15 cellular contexts compared by ENCODE assay signal in the genomic region with DNA sequence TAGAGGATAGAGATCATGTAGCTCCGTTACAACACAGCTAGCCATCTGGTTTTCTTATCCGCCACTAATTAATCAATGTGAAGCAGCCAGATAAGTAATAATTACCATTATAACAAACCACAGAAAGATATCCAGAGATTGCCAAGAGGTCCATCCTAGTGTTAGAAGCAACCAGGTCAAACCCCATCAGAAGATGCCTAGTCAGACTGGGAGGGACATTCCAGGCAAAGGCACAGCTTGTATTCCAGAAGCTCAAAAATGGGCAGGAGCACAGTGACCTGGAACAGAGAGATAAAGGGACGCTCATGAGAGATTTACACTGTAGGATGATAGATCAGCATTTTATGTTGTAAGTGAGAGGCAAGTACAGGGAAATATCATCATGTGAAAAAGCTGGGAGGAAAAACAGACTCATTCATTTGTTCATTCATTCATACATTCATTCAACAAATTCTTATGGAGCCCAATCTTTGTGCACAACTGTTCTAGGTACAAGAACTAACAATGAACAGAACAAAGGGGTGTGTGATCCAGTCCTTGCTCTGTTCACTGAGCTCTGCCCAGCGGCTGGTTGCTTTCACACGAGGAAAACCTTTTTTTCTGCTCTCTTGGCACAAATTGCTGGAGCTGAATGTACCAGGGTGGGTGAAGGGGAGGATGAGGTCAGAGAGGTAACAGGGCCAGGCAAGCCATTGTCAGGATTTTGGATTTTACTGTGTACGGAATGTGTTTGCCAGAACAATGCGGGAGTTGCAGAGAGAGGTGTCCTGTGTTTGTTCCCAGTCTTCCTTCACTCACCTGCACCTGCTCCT.
DNase-seq lines count a peak whose midpoint lies in the region; ATAC-seq and TF ChIP-seq lines count a peak whose summit lies in the region.
"Had no signal": no experiment of that assay in that cellular context is flagged by ENCODE, and none has a peak within 500 bp of the region (broad histone marks: within the 10 kb centered on the region; RNA-seq: fewer than 3 reads in every experiment).

No MANE protein-coding gene starts in this region.

- ATAC-seq in thoracic aorta (ENCODE audit: insufficient number of reproducible peaks, low FRiP score, low read depth) = peak; percentile 30
- ATAC-seq: T-helper 17 cell had no signal

- peak overlapping the region; percentile 54 for H2BK120ac ChIP-seq in mesenchymal stem cell (ENCODE audit: low read depth, low read length)

- peak overlapping the region; percentile 34 to 83 for H3K27ac ChIP-seq in esophagus (ENCODE audit: low read depth in 2 of 2, low read length in 1 of 2)
- no peak overlapping the region for H3K27ac ChIP-seq in mesenchymal stem cell (ENCODE audit: low read length, poor library complexity, severe bottlenecking)
- peak overlapping the region; percentile 62 to 76 for H3K27ac ChIP-seq in thoracic aorta
- H3K27ac ChIP-seq: neural progenitor cell had no signal

- H3K18ac ChIP-seq in mesenchymal stem cell (ENCODE audit: low read depth in 1 of 2, low read length in 2 of 2) = peak overlapping the region; percentile 7 to 40

- no peak overlapping the region for H2BK15ac ChIP-seq in mesenchymal stem cell (ENCODE audit: low read depth, poor library complexity, severe bottlenecking)

- H3K9ac ChIP-seq in mesenchymal stem cell (ENCODE audit: low read length) = peak overlapping the region; percentile 91
- H3K9ac ChIP-seq: BLaER1 treated with 17β-estradiol and CSF1 and Interleukin-3, amounts not matched to agents 10 nM and 100 nM; neural progenitor cell had no signal

- H3K14ac ChIP-seq in mesenchymal stem cell (ENCODE audit: low read length in 2 of 2) = no peak overlapping the region

- DNase-seq in OCI-M1 (lab: John Stamatoyannopoulos, UW) (peak; percentile 50), mesenchymal stem cell (peak; percentile 88), thoracic aorta (ENCODE audit: low spot score) (no peak), DMS53 (lab: John Stamatoyannopoulos, UW) (no peak), occipital lobe (lab: John Stamatoyannopoulos, UW) (no peak), NCI-H510A (lab: John Stamatoyannopoulos, UW) (no peak)
- DNase-seq in activated CD4-positive, CD25-positive, alpha-beta regulatory T cell treated with anti-CD3 and anti-CD28 coated beads, Interleukin-2, amount 50 U/mL, for 72 hours = no peak
- DNase-seq: activated CD4-positive, alpha-beta T cell treated with anti-CD3 and anti-CD28 coated beads, Interleukin-2, amount 50 U/mL, for 1 hour; IMR-90; NCI-H1417 treated with DMSO at 0.1 percent for 48 hours; NCI-H524 treated with DMSO at 0.1 percent for 48 hours; T-helper 17 cell had no signal

- WGBS in esophagus, 2 donors = 56 to 59% methylated on average over 7 of the region's 7 CpGs
- 75% methylated on average over 7 of the region's 7 CpGs for WGBS in mesenchymal stem cell

- no peak for TF ChIP-seq CTCF in thoracic aorta (IDR thresholded peaks at IDR 0.05)

- peak overlapping the region; percentile 81 to 85 for H2BK12ac ChIP-seq in mesenchymal stem cell (ENCODE audit: low read length in 2 of 2)

- no peak overlapping the region for H3K4me2 ChIP-seq in mesenchymal stem cell (ENCODE audit: low read length, poor library complexity, severe bottlenecking)

- H4K8ac ChIP-seq in mesenchymal stem cell (ENCODE audit: low read length) = peak overlapping the region; percentile 45

- H2AK5ac ChIP-seq in mesenchymal stem cell (ENCODE audit: low read length, severe bottlenecking) = peak overlapping the region; percentile 68

- H3K27me3 ChIP-seq in esophagus (ENCODE audit: control insufficient read depth in 1 of 2, insufficient read depth in 2 of 2, low read length in 2 of 2) (no peaks in the 10 kb centered on the region), mesenchymal stem cell (ENCODE audit: control insufficient read depth in 1 of 2, insufficient read depth in 1 of 2, low read length in 2 of 2) (no peaks in the 10 kb centered on the region), thoracic aorta (replicated peaks; ENCODE audit: insufficient read depth) (no peaks in the 10 kb centered on the region)
- H3K27me3 ChIP-seq: BLaER1 treated with 17β-estradiol and CSF1 and Interleukin-3, amounts not matched to agents 10 nM and 100 nM; neural progenitor cell had no signal

- peak overlapping the region in 1 of 2 experiments; percentile 8 for H3K4ac ChIP-seq in mesenchymal stem cell (ENCODE audit: low read depth in 1 of 2, low read length in 2 of 2)

- no peak overlapping the region for H2BK5ac ChIP-seq in mesenchymal stem cell (ENCODE audit: low read depth, low read length, poor library complexity, severe bottlenecking)

- H3K9me3 ChIP-seq in esophagus (ENCODE audit: control insufficient read depth in 2 of 2, insufficient read depth in 1 of 2, low read depth in 1 of 2, low read length in 1 of 2) = no peaks in the 10 kb centered on the region
- no peaks in the 10 kb centered on the region for H3K9me3 ChIP-seq in mesenchymal stem cell (ENCODE audit: control insufficient read depth, low read length)
- H3K9me3 ChIP-seq in thoracic aorta = no peaks in the 10 kb centered on the region

- H3K4me1 ChIP-seq in esophagus (ENCODE audit: control insufficient read depth in 2 of 2, insufficient read depth in 2 of 2, low read length in 1 of 2) = peaks cover 0 to 14% of the 10 kb centered on the region in 2 donors
- peaks cover 9% of the 10 kb centered on the region for H3K4me1 ChIP-seq in mesenchymal stem cell (ENCODE audit: control insufficient read depth, insufficient read depth, low read depth, low read length)
- peaks cover 0 to 25% of the 10 kb centered on the region in 2 donors for H3K4me1 ChIP-seq in thoracic aorta (ENCODE audit: control insufficient read depth in 1 of 2, low read depth in 2 of 2)

- no peaks in the 10 kb centered on the region for H3K36me3 ChIP-seq in esophagus (ENCODE audit: control insufficient read depth in 2 of 2, insufficient read depth in 2 of 2, low read length in 1 of 2)
- H3K36me3 ChIP-seq in mesenchymal stem cell (ENCODE audit: control insufficient read depth in 1 of 2, insufficient read depth in 2 of 2, low read depth in 1 of 2, low read length in 2 of 2) = no peaks in the 10 kb centered on the region
- H3K36me3 ChIP-seq in thoracic aorta = no peaks in the 10 kb centered on the region
- H3K36me3 ChIP-seq: BLaER1 treated with 17β-estradiol and CSF1 and Interleukin-3, amounts not matched to agents 10 nM and 100 nM; neural progenitor cell had no signal

- H3K4me3 ChIP-seq in esophagus (ENCODE audit: low read depth in 1 of 2, low read length in 2 of 2) (no peak overlapping the region), mesenchymal stem cell (ENCODE audit: insufficient read depth in 1 of 2, low read depth in 1 of 2, low read length in 2 of 2) (peak overlapping the region in 1 of 2 experiments; percentile 42), thoracic aorta (no peak overlapping the region)
- H3K4me3 ChIP-seq: BLaER1 treated with 17β-estradiol and CSF1 and Interleukin-3, amounts not matched to agents 10 nM and 100 nM; neural progenitor cell had no signal

- H4K91ac ChIP-seq in mesenchymal stem cell (ENCODE audit: low read length) = peak overlapping the region; percentile 64

- no peaks in the 10 kb centered on the region for H3K79me1 ChIP-seq in mesenchymal stem cell (replicated peaks; ENCODE audit: low read length, poor library complexity, severe bottlenecking)

- H3K23ac ChIP-seq in mesenchymal stem cell (ENCODE audit: low read length in 2 of 2) = no peak overlapping the region

- no peak overlapping the region for H2AFZ ChIP-seq in mesenchymal stem cell (ENCODE audit: low read depth, low read length)
- H2AFZ ChIP-seq: neural progenitor cell had no signal

Comparison
In these comparisons a context has a peak if more than half of its experiments do, and no peak if none do; other contexts are left out.
1. DNase-seq: peak in OCI-M1 (single experiment) and mesenchymal stem cell (single experiment); none in thoracic aorta (single experiment), DMS53 (single experiment), occipital lobe (single experiment), activated CD4-positive, CD25-positive, alpha-beta regulatory T cell treated with anti-CD3 and anti-CD28 coated beads, Interleukin-2, amount 50 U/mL, for 72 hours (single experiment) and NCI-H510A (single experiment).